Comparison of ENCODE assay signal across 8 cellular contexts in the genomic region with DNA sequence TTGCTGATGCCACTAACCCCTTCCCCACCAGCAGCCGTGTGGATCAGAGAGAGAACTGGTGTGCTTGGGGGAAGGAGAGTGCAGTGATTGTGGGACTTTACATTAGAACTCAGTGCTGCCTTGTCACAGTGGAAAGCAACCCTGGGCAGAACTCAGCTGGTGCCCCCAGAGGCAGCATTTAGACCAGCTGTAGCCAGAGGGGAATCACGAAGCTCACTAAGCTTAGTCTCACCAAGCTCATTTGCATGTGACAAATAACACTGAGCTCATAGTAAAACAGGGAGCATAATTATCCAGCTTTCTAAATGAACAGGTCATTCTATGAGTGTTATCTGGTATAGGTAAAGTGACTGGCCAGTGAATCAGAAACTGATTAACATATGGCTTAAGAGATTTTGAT. TPM values are rescaled to one million over a fixed set of nuclear protein-coding genes. Genes with fewer than 3 reads are reported as not detected.
DNase-seq lines count a peak whose midpoint lies in the region; ATAC-seq and TF ChIP-seq lines count a peak whose summit lies in the region.

No MANE protein-coding gene starts in this region.

- no peak overlapping the region for H2AFZ ChIP-seq in smooth muscle cell (ENCODE audit: low read depth)

- H3K36me3 ChIP-seq in smooth muscle cell (ENCODE audit: low read depth), result no peaks in the 10 kb centered on the region

- no peaks in the 10 kb centered on the region for H3K36me3 Mint-ChIP-seq in activated naive CD8-positive, alpha-beta T cell treated with anti-CD3 and anti-CD28 coated beads for 36 hours

- H3K4me3 Mint-ChIP-seq in activated naive CD8-positive, alpha-beta T cell treated with anti-CD3 and anti-CD28 coated beads for 36 hours, result no peak overlapping the region

- no peak for TF ChIP-seq CTCF in smooth muscle cell (IDR thresholded peaks at IDR 0.05; ENCODE audit: borderline replicate concordance, insufficient read depth, poor library complexity, severe bottlenecking)

- peaks cover 8% of the 10 kb centered on the region for H3K4me1 Mint-ChIP-seq in activated naive CD8-positive, alpha-beta T cell treated with anti-CD3 and anti-CD28 coated beads for 36 hours

- DNase-seq in ELF-1 (ENCODE audit: low read depth, low spot score), result peak; percentile 23
- DNase-seq in activated naive CD8-positive, alpha-beta T cell treated with anti-CD3 and anti-CD28 coated beads for 36 hours, result peak; percentile 30
- no peak for DNase-seq in NCI-H774 (lab: John Stamatoyannopoulos, UW)
- DNase-seq in smooth muscle cell (lab: John Stamatoyannopoulos, UW; ENCODE audit: unreplicated experiment), result no peak
- no peak for DNase-seq in NCI-H1930 (lab: John Stamatoyannopoulos, UW)

- no peaks in the 10 kb centered on the region for H3K79me2 ChIP-seq in smooth muscle cell (ENCODE audit: low read depth)

- no peak overlapping the region for H3K27ac ChIP-seq in smooth muscle cell (ENCODE audit: low read depth)

- no peak overlapping the region for H3K27ac Mint-ChIP-seq in activated naive CD8-positive, alpha-beta T cell treated with anti-CD3 and anti-CD28 coated beads for 36 hours

- H3K9me3 ChIP-seq in smooth muscle cell (replicated peaks; ENCODE audit: low read depth), result peaks cover 9% of the 10 kb centered on the region

- no peaks in the 10 kb centered on the region for H3K4me1 ChIP-seq in smooth muscle cell (ENCODE audit: low read depth)

- H4K20me1 ChIP-seq in smooth muscle cell (ENCODE audit: low read depth), result no peaks in the 10 kb centered on the region

- H3K27me3 Mint-ChIP-seq in activated naive CD8-positive, alpha-beta T cell treated with anti-CD3 and anti-CD28 coated beads for 36 hours, result no peaks in the 10 kb centered on the region

- H3K4me2 ChIP-seq in smooth muscle cell, result no peak overlapping the region

- H3K4me3 ChIP-seq in smooth muscle cell, result no peak overlapping the region

- WGBS in smooth muscle cell (ENCODE audit: low lambda C conversion rate), result 21% methylated on average over 2 of the region's 2 CpGs

- H3K27me3 ChIP-seq in smooth muscle cell (ENCODE audit: low read depth), result no peaks in the 10 kb centered on the region

- no peak overlapping the region for H3K9ac ChIP-seq in smooth muscle cell (ENCODE audit: low read depth)

- peaks cover 2% of the 10 kb centered on the region for H3K9me3 Mint-ChIP-seq in activated naive CD8-positive, alpha-beta T cell treated with anti-CD3 and anti-CD28 coated beads for 36 hours

- H3F3A ChIP-seq in smooth muscle cell (ENCODE audit: low read depth), result no peaks in the 10 kb centered on the region

- ATAC-seq in GM19035 (IDR thresholded peaks at IDR 0.05; ENCODE audit: unreplicated experiment) (peak; percentile 96), HG02981 (IDR thresholded peaks at IDR 0.05; ENCODE audit: unreplicated experiment) (peak; percentile 96), HG03457 (IDR thresholded peaks at IDR 0.05; ENCODE audit: unreplicated experiment) (no peak)

RNA-seq across cellular contexts. Expression of a gene that starts 9.8 kb away (rescaled TPM):
- 100 to 1,000 TPM; 160 to 162 TPM for total RNA-seq in activated naive CD8-positive, alpha-beta T cell treated with anti-CD3 and anti-CD28 coated beads for 36 hours
- total RNA-seq in smooth muscle cell, result 16.0 and 18.4 TPM in 2 replicates
- 22.5 and 29.7 TPM in 2 replicates for polyA plus RNA-seq in smooth muscle cell

RNA-seq across cellular contexts. Expression of a gene that starts 46.6 kb away (rescaled TPM):
- total RNA-seq in activated naive CD8-positive, alpha-beta T cell treated with anti-CD3 and anti-CD28 coated beads for 36 hours, result 1 to 10 TPM; 2.5 to 3.0 TPM
- total RNA-seq in smooth muscle cell, result 6.5 and 8.0 TPM in 2 replicates
- polyA plus RNA-seq in smooth muscle cell, result 16.0 and 24.5 TPM in 2 replicates

Comparison
In these comparisons a context has a peak if more than half of its experiments do, and no peak if none do; other contexts are left out.
1. DNase-seq: peak in ELF-1 (single experiment) and activated naive CD8-positive, alpha-beta T cell treated with anti-CD3 and anti-CD28 coated beads for 36 hours (single experiment); none in NCI-H774 (single experiment), smooth muscle cell (single experiment) and NCI-H1930 (0 of 2).